ENCODE assay signal across 21 cellular contexts in the genomic region with DNA sequence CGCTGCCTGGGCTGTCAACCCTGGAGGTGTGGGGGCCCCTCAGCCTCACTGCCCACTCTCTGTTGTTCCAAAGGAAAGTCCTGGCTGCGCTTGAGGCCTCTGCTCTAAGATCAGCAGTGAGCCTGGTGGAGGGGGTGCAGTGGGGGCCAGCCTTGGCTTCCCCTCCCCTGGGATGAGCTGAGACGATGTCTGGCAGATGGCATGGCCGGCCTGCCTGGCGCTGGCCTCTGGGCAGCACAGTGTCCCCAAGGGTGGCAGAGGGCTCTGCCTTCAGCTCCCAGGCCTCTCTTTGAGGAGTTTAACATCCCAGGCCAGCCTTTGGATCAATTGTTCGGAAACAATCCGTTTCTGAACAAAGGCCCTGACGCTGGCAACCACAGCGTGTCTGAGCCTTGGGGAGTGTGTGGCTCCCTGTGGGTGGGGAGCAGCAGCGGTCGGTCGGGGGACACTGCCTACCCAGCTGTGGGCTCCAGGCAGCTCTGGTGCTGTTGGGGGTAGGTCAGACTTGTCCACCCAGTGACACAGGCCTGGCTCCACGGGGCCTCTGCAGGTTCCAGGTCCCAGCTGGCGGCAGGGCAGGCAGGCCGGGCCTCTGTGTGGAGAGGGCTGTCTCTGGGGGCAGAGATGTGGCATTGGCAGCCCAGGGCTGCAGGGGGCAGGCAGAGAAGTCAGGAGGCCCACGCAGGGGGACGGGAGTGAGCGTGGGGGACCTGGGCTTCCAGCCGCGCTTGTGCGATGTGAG. TPM values are rescaled to one million over a fixed set of nuclear protein-coding genes. Genes with fewer than 3 reads are reported as not detected.
A peak's percentile ranks its signal among the peaks of the same experiment; 100 is the strongest.
DNase-seq lines count a peak whose midpoint lies in the region; ATAC-seq and TF ChIP-seq lines count a peak whose summit lies in the region.
"Had no signal": no experiment of that assay in that cellular context is flagged by ENCODE, and none has a peak within 500 bp of the region (broad histone marks: within the 10 kb centered on the region; RNA-seq: fewer than 3 reads in every experiment).

No MANE protein-coding gene starts in this region.

- H3K27ac ChIP-seq in SK-N-MC (peak overlapping the region; percentile 40; the same call in 1 of the 2 replicates), neural progenitor cell (peak overlapping the region; percentile 66), tibial nerve (peak overlapping the region in 2 of 4 donors; percentile 51 to 55)
- no peak overlapping the region for H3K27ac ChIP-seq in effector memory CD4-positive, alpha-beta T cell (ENCODE audit: insufficient read depth, low read length, poor library complexity, severe bottlenecking)

- DNase-seq in H7: peak; percentile 69
- DNase-seq in SK-N-MC (ENCODE audit: low read depth, low spot score): no peak
- no peak for DNase-seq in glutamatergic neuron
- peak; percentile 80 for DNase-seq in neural progenitor cell (ENCODE audit: low spot score)
- no peak for DNase-seq in tibial nerve (ENCODE audit: low spot score in 2 of 2)
- DNase-seq in effector memory CD4-positive, alpha-beta T cell: no peak
- no peak for DNase-seq in stimulated activated CD4-positive, alpha-beta T cell treated with anti-CD3 and anti-CD28 coated beads, Interleukin-12 subunit alpha, Interleukin-12 subunit beta, amount 100 ng/mL, for 4 hours
- DNase-seq in left cardiac atrium: no peak
- DNase-seq: Calu3, DMS79 treated with DMSO at 0.1 percent for 48 hours, GF-D8, KG1, MM.1S, NCI-H2029 treated with DMSO at 0.1 percent for 48 hours, NCI-H446 treated with DMSO at 0.1 percent for 48 hours, NCI-H526 treated with DMSO at 0.1 percent for 48 hours, SIG-M5 had no signal

- H3K4me3 ChIP-seq in H7 (ENCODE audit: insufficient read depth, low read depth, low read length): no peak overlapping the region
- H3K4me3 ChIP-seq in SK-N-MC: no peak overlapping the region
- H3K4me3 ChIP-seq in neural progenitor cell: no peak overlapping the region
- no peak overlapping the region for H3K4me3 ChIP-seq in tibial nerve
- no peak overlapping the region for H3K4me3 ChIP-seq in effector memory CD4-positive, alpha-beta T cell (ENCODE audit: insufficient read depth, low read depth, low read length, poor library complexity, severe bottlenecking)

- WGBS in tibial nerve, 2 donors: 60 to 73% methylated on average over 13 to 21 of the region's 21 CpGs

- H3K79me2 ChIP-seq in neural progenitor cell (ENCODE audit: low read depth): peaks cover 9% of the 10 kb centered on the region

- ATAC-seq in left cardiac atrium: no peak
- ATAC-seq: Panc1, SK-N-SH treated with all-trans-retinoic acid at 6 μM for 48 hours had no signal

- H3K9me3 ChIP-seq in SK-N-MC (ENCODE audit: low read depth, low read length): no peaks in the 10 kb centered on the region
- no peaks in the 10 kb centered on the region for H3K9me3 ChIP-seq in neural progenitor cell (ENCODE audit: low read depth)
- no peaks in the 10 kb centered on the region for H3K9me3 ChIP-seq in tibial nerve
- no peaks in the 10 kb centered on the region for H3K9me3 ChIP-seq in effector memory CD4-positive, alpha-beta T cell (ENCODE audit: control insufficient read depth, low read length)

- H3K27me3 Mint-ChIP-seq in glutamatergic neuron (ENCODE audit: unreplicated experiment) (peaks cover 18% of the 10 kb centered on the region), neural progenitor cell (ENCODE audit: insufficient read depth, low read depth) (peaks cover 4% of the 10 kb centered on the region)

- H3K4me1 Mint-ChIP-seq in glutamatergic neuron (ENCODE audit: low read depth, unreplicated experiment) (peaks cover 22% of the 10 kb centered on the region), neural progenitor cell (peaks cover 17% of the 10 kb centered on the region)

- intact Hi-C loops in left cardiac atrium (cut with DNase I): loop anchor here in 1 of 2 donors (10.0 kb wide), 1 partner anchor 190 kb away; no protein-coding TSS in a partner anchor

- no peak overlapping the region for H2AFZ ChIP-seq in neural progenitor cell (replicated peaks)

- no peak overlapping the region for H3K4me3 Mint-ChIP-seq in glutamatergic neuron (ENCODE audit: unreplicated experiment)
- no peak overlapping the region for H3K4me3 Mint-ChIP-seq in neural progenitor cell
- H3K4me3 Mint-ChIP-seq: B cell, CD14-positive monocyte had no signal

- no peak for TF ChIP-seq EP300 in tibial nerve (IDR thresholded peaks at IDR 0.05)

- peaks cover 67% of the 10 kb centered on the region for H4K20me1 ChIP-seq in neural progenitor cell (ENCODE audit: low read depth)

- H3K9ac ChIP-seq in SK-N-MC (ENCODE audit: insufficient read length) (no peak overlapping the region), neural progenitor cell (no peak overlapping the region)

- no peak for TF ChIP-seq POLR2A in tibial nerve (IDR thresholded peaks at IDR 0.05)

- H3K36me3 ChIP-seq in H7 (replicated peaks; ENCODE audit: control insufficient read depth, insufficient read depth, low read length): no peaks in the 10 kb centered on the region
- H3K36me3 ChIP-seq in SK-N-MC (ENCODE audit: insufficient read depth, low read length): no peaks in the 10 kb centered on the region
- H3K36me3 ChIP-seq in neural progenitor cell: no peaks in the 10 kb centered on the region
- peaks cover 0 to 23% (median 0%) of the 10 kb centered on the region in 3 donors for H3K36me3 ChIP-seq in tibial nerve
- H3K36me3 ChIP-seq in effector memory CD4-positive, alpha-beta T cell (ENCODE audit: control insufficient read depth, insufficient read depth, low read length): no peaks in the 10 kb centered on the region

- no peak for TF ChIP-seq CTCF in glutamatergic neuron (IDR thresholded peaks at IDR 0.05; ENCODE audit: partially characterized antibody, unreplicated experiment)
- no peak for TF ChIP-seq CTCF in neural progenitor cell (IDR thresholded peaks at IDR 0.05)
- no peak for TF ChIP-seq CTCF in tibial nerve (IDR thresholded peaks at IDR 0.05)

- H3K4me2 ChIP-seq in neural progenitor cell: peak overlapping the region; percentile 69

- peaks cover 26% of the 10 kb centered on the region for H3F3A ChIP-seq in neural progenitor cell (ENCODE audit: low read depth)

- peak overlapping the region; percentile 55 for H3K27ac Mint-ChIP-seq in glutamatergic neuron (ENCODE audit: unreplicated experiment)
- no peak overlapping the region for H3K27ac Mint-ChIP-seq in neural progenitor cell
- H3K27ac Mint-ChIP-seq: B cell, CD14-positive monocyte had no signal

- peaks cover 43% of the 10 kb centered on the region for H3K4me1 ChIP-seq in neural progenitor cell
- H3K4me1 ChIP-seq in tibial nerve: peaks cover 0 to 96% (median 15%) of the 10 kb centered on the region in 4 donors
- H3K4me1 ChIP-seq in effector memory CD4-positive, alpha-beta T cell (ENCODE audit: control insufficient read depth, insufficient read depth, low read length, poor library complexity, severe bottlenecking): no peaks in the 10 kb centered on the region

- H3K9me3 Mint-ChIP-seq in glutamatergic neuron (ENCODE audit: unreplicated experiment) (peaks cover 14% of the 10 kb centered on the region), neural progenitor cell (no peaks in the 10 kb centered on the region)

- peaks cover 2% of the 10 kb centered on the region; the same call in 1 of the 2 replicates for H3K27me3 ChIP-seq in H7 (ENCODE audit: control insufficient read depth, insufficient read depth, low read length)
- H3K27me3 ChIP-seq in neural progenitor cell: peaks cover 15% of the 10 kb centered on the region
- H3K27me3 ChIP-seq in tibial nerve: no peaks in the 10 kb centered on the region
- peaks cover 8% of the 10 kb centered on the region for H3K27me3 ChIP-seq in effector memory CD4-positive, alpha-beta T cell (replicated peaks; ENCODE audit: control insufficient read depth, insufficient read depth, low read length, poor library complexity, severe bottlenecking)

- H3K36me3 Mint-ChIP-seq in glutamatergic neuron (ENCODE audit: unreplicated experiment): no peaks in the 10 kb centered on the region
- H3K36me3 Mint-ChIP-seq in neural progenitor cell: no peaks in the 10 kb centered on the region

RNA-seq across cellular contexts. Expression of gene TSPAN4, which starts 12.1 kb away (rescaled TPM):
- total RNA-seq in H7 (2014; rRNA removed; shearing (Covaris generic)): 101 and 117 TPM in 2 replicates
- total RNA-seq in glutamatergic neuron (ENCODE audit: unreplicated experiment) (82.5 TPM), neural progenitor cell (ENCODE audit: low replicate concordance) (19.6 and 58.2 TPM in 2 replicates), tibial nerve (100 to 1,000 TPM; 139 to 256 (median 221) TPM), left cardiac atrium (10 to 100 TPM; 46.1 to 63.5 TPM)

RNA-seq across cellular contexts. Expression of gene POLR2L, which starts 12.4 kb away (rescaled TPM):
- total RNA-seq in H7 (2014; rRNA removed; shearing (Covaris generic)): 96.1 and 135 TPM in 2 replicates
- total RNA-seq in glutamatergic neuron (ENCODE audit: unreplicated experiment) (106 TPM), neural progenitor cell (ENCODE audit: low replicate concordance) (12.9 and 27.5 TPM in 2 replicates), tibial nerve (100 to 1,000 TPM in 2 of 4 donors, 10 to 100 TPM in 2; 71.7 to 140 (median 110) TPM), left cardiac atrium (100 to 1,000 TPM; 163 to 202 TPM)

RNA-seq across cellular contexts. Expression of gene CD151, which starts 22.0 kb away (rescaled TPM):
- 175 and 190 TPM in 2 replicates for total RNA-seq in H7 (2014; rRNA removed; shearing (Covaris generic))
- total RNA-seq in glutamatergic neuron (ENCODE audit: unreplicated experiment): 346 TPM
- total RNA-seq in neural progenitor cell (ENCODE audit: low replicate concordance): 37.4 and 82.2 TPM in 2 replicates
- total RNA-seq in tibial nerve: 100 to 1,000 TPM; 264 to 309 (median 281) TPM
- 100 to 1,000 TPM; 382 to 489 TPM for total RNA-seq in left cardiac atrium

RNA-seq across cellular contexts. Expression of gene CRACR2B, which starts 27.1 kb away (rescaled TPM):
- total RNA-seq in H7 (2014; rRNA removed; shearing (Covaris generic)): 20.2 and 35.8 TPM in 2 replicates
- total RNA-seq in glutamatergic neuron (ENCODE audit: unreplicated experiment) (19.7 TPM), neural progenitor cell (ENCODE audit: low replicate concordance) (3.9 and 11.6 TPM in 2 replicates), tibial nerve (10 to 100 TPM in 3 of 4 donors, 1 to 10 TPM in 1; 7.1 to 19.7 (median 16.8) TPM), left cardiac atrium (10 to 100 TPM; 18.9 to 27.7 TPM)

RNA-seq across cellular contexts. Expression of gene PNPLA2, which starts 36.1 kb away (rescaled TPM):
- total RNA-seq in H7 (2014; rRNA removed; shearing (Covaris generic)): 15.7 and 28.7 TPM in 2 replicates
- total RNA-seq in glutamatergic neuron (ENCODE audit: unreplicated experiment): 32.3 TPM
- 2.6 and 20.9 TPM in 2 replicates for total RNA-seq in neural progenitor cell (ENCODE audit: low replicate concordance)
- 100 to 1,000 TPM; 136 to 314 (median 187) TPM for total RNA-seq in tibial nerve
- total RNA-seq in left cardiac atrium: 100 to 1,000 TPM; 316 to 372 TPM

Comparison
In these comparisons a context has a peak if more than half of its experiments do, and no peak if none do; other contexts are left out.
1. DNase-seq: peak in H7 (single experiment) and neural progenitor cell (single experiment); none in SK-N-MC (single experiment), glutamatergic neuron (single experiment), tibial nerve (0 of 2), effector memory CD4-positive, alpha-beta T cell (0 of 3), stimulated activated CD4-positive, alpha-beta T cell treated with anti-CD3 and anti-CD28 coated beads, Interleukin-12 subunit alpha, Interleukin-12 subunit beta, amount 100 ng/mL, for 4 hours (single experiment) and left cardiac atrium (single experiment).